1 cellular context compared by ENCODE assay signal in the genomic region with DNA sequence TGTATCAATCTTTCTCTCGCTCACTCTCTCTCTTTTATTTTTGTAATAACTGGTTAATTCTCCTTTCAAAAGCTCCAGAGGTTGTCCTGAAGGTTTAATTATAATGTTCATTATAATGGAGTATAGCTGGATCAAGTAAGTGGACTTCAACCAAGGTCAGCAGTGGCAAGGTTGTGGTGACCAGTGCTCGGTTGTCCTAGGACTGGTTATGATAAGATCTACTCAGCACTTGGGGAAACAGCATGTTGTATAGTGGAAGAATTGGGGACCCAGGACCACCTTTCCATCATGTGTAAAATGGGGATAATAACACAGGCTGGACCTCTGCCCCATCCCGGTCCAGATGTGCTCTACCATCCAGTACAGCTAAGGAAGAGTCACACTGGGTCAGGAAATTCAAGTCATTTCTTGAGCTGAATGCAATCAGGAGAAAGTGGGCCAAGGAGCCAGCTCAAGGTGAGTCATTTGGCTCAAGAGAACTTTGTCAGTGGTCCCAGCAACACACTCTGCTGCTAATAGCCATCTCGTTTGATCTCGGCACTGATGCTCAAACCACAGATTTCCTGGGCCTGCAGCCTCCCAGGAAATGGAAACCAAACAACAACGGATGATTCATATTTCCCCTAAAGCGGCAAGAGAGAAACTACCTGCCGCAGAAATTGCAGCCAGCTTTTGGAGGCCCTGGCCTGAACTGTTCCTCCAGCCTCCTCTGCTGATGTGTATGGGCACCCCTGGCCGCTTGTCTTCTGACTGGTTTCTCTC.
TF ChIP-seq lines count a peak whose summit lies in the region.

No MANE protein-coding gene starts in this region.

TF ChIP-seq in HCT116, 20 proteins besides CTCF, POLR2A, EP300 and RAD21:
- TF ChIP-seq FOSL1 (IDR thresholded peaks at IDR 0.05; ENCODE audit: low read depth) (peak; percentile 99), TCF7L2 (IDR thresholded peaks at IDR 0.05; ENCODE audit: borderline replicate concordance, extremely low read depth, insufficient read depth, insufficient read length) (peak; percentile 100), CEBPB (IDR thresholded peaks at IDR 0.05; ENCODE audit: low read depth) (peak; percentile 96), REST (IDR thresholded peaks at IDR 0.05; ENCODE audit: low read depth) (no peak), EZH2phosphoT487 (IDR thresholded peaks at IDR 0.05; ENCODE audit: borderline replicate concordance) (no peak), CBX3 (IDR thresholded peaks at IDR 0.05; ENCODE audit: low read depth) (peak; percentile 99), EGR1 (IDR thresholded peaks at IDR 0.05; ENCODE audit: low read depth) (peak; percentile 51; the same call in 1 of the 2 replicates), JUND (IDR thresholded peaks at IDR 0.05) (peak; percentile 100), POLR2AphosphoS5 (IDR thresholded peaks at IDR 0.05; ENCODE audit: low read depth, low read length) (peak; percentile 79), YY1 (IDR thresholded peaks at IDR 0.05; ENCODE audit: extremely low read depth, insufficient replicate concordance, low read depth, low read length) (peak; percentile 71), SIN3A (IDR thresholded peaks at IDR 0.05; ENCODE audit: low read depth) (peak; percentile 97), SP1 (IDR thresholded peaks at IDR 0.05; ENCODE audit: low read depth) (peak; percentile 100), EZH2 (IDR thresholded peaks at IDR 0.05) (no peak), SRF (IDR thresholded peaks at IDR 0.05; ENCODE audit: low read depth) (peak; percentile 90), ELF1 (IDR thresholded peaks at IDR 0.05; ENCODE audit: borderline replicate concordance, low read depth) (no peak; the same call in 1 of the 2 replicates), MAX (IDR thresholded peaks at IDR 0.05) (peak; percentile 88), ZNF274 (IDR thresholded peaks at IDR 0.05; ENCODE audit: low read depth, low read length) (no peak), ZFX (IDR thresholded peaks at IDR 0.05) (0 out of 2 replicates have a peak, but pooled peaks have one; percentile 24)
- TF ChIP-seq, protein P1, sequence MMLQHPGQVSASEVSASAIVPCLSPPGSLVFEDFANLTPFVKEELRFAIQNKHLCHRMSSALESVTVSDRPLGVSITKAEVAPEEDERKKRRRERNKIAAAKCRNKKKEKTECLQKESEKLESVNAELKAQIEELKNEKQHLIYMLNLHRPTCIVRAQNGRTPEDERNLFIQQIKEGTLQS (IDR thresholded peaks at IDR 0.05): peak; percentile 74; the same call in 1 of the 2 replicates
- TF ChIP-seq, protein P2, sequence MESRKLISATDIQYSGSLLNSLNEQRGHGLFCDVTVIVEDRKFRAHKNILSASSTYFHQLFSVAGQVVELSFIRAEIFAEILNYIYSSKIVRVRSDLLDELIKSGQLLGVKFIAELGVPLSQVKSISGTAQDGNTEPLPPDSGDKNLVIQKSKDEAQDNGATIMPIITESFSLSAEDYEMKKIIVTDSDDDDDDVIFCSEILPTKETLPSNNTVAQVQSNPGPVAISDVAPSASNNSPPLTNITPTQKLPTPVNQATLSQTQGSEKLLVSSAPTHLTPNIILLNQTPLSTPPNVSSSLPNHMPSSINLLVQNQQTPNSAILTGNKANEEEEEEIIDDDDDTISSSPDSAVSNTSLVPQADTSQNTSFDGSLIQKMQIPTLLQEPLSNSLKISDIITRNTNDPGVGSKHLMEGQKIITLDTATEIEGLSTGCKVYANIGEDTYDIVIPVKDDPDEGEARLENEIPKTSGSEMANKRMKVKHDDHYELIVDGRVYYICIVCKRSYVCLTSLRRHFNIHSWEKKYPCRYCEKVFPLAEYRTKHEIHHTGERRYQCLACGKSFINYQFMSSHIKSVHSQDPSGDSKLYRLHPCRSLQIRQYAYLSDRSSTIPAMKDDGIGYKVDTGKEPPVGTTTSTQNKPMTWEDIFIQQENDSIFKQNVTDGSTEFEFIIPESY (IDR thresholded peaks at IDR 0.05; ENCODE audit: extremely low read depth, insufficient replicate concordance, low read length): peak; percentile 74
